23 cellular contexts compared by ENCODE assay signal in genomic region chr18:40356153-40356552, GRCh38.
"Had no signal": no experiment of that assay in that cellular context is flagged by ENCODE, and none has a peak within 500 bp of the region (broad histone marks: within the 10 kb centered on the region; RNA-seq: fewer than 3 reads in every experiment).

No MANE protein-coding gene starts in this region.

- DNase-seq: activated CD4-positive, alpha-beta memory T cell treated with anti-CD3 and anti-CD28 coated beads for 36 hours; activated CD4-positive, alpha-beta T cell treated with anti-CD3 and anti-CD28 coated beads, Interleukin-2, amount 10 ng/mL, durations not matched to agents 24 days and 14 days; activated CD4-positive, CD25-positive, alpha-beta regulatory T cell treated with anti-CD3 and anti-CD28 coated beads, Interleukin-2, amount 50 U/mL, for 72 hours; activated CD8-positive, alpha-beta memory T cell treated with anti-CD3 and anti-CD28 coated beads, Interleukin-2, amount 50 U/mL, for 4 hours; activated effector memory CD4-positive, alpha-beta T cell treated with anti-CD3 and anti-CD28 coated beads, Interleukin-2, amount 50 U/mL, for 16 hours; activated naive CD4-positive, alpha-beta T cell treated with anti-CD3 and anti-CD28 coated beads for 36 hours; activated naive CD8-positive, alpha-beta T cell treated with anti-CD3 and anti-CD28 coated beads for 36 hours; activated T-cell treated with anti-CD3 and anti-CD28 coated beads, Interleukin-2, amount 50 U/mL, for 1 hour; adrenal gland; dorsolateral prefrontal cortex; effector memory CD4-positive, alpha-beta T cell; gastrocnemius medialis; glutamatergic neuron; left cardiac atrium; left ventricle myocardium superior; nephron progenitor cell; ovary; right lobe of liver; stimulated activated CD4-positive, alpha-beta T cell treated with anti-CD3 and anti-CD28 coated beads, Interleukin-12 subunit alpha, Interleukin-12 subunit beta, amount 100 ng/mL, for 4 hours; stimulated activated CD4-positive, alpha-beta T cell treated with anti-CD3 and anti-CD28 coated beads, Interleukin-4, amount 100 ng/mL, for 1 hour; stimulated activated naive CD8-positive, alpha-beta T cell treated with anti-CD3 and anti-CD28 coated beads, Interleukin-15, amount 100 ng/mL, for 72 hours; thyroid gland; upper lobe of left lung had no signal
